In genomic region chr6:25481267-25481666, GRCh38 we compare ENCODE assay signal across 24 cellular contexts.
"Had no signal": no experiment of that assay in that cellular context is flagged by ENCODE, and none has a peak within 500 bp of the region (broad histone marks: within the 10 kb centered on the region; RNA-seq: fewer than 3 reads in every experiment).

No MANE protein-coding gene starts in this region.

- H3K4me1 Mint-ChIP-seq: activated naive CD8-positive, alpha-beta T cell treated with anti-CD3 and anti-CD28 coated beads, Interleukin-2, amount 10 ng/mL, durations not matched to agents 7 days and 5 days had no signal

- H3K9me3 Mint-ChIP-seq: activated naive CD8-positive, alpha-beta T cell treated with anti-CD3 and anti-CD28 coated beads, Interleukin-2, amount 10 ng/mL, durations not matched to agents 7 days and 5 days; T-helper 1 cell treated with Interleukin-12 subunit alpha and Interleukin-12 subunit beta and Interleukin-4 antibody, amounts not matched to agents 30 μg/mL and 1 μg/mL, for 36 hours had no signal

- ATAC-seq: activated CD4-positive, CD25-positive, alpha-beta regulatory T cell treated with anti-CD3 and anti-CD28 coated beads, Interleukin-2, amount 50 U/mL, for 24 hours; activated CD8-positive, alpha-beta T cell treated with anti-CD3 and anti-CD28 coated beads, Interleukin-2, amount 10 ng/mL, durations not matched to agents 7 days and 5 days had no signal

- H3K27ac Mint-ChIP-seq: activated CD8-positive, alpha-beta T cell treated with anti-CD3 and anti-CD28 coated beads, Interleukin-2, amount 10 ng/mL, durations not matched to agents 7 days and 5 days; activated naive CD8-positive, alpha-beta T cell treated with anti-CD3 and anti-CD28 coated beads, Interleukin-2, amount 10 ng/mL, durations not matched to agents 7 days and 5 days; T-helper 1 cell treated with Interleukin-12 subunit alpha and Interleukin-12 subunit beta and Interleukin-4 antibody, amounts not matched to agents 30 μg/mL and 1 μg/mL, for 36 hours had no signal

- DNase-seq: activated CD4-positive, alpha-beta T cell treated with anti-CD3 and anti-CD28 coated beads for 4 hours; activated CD8-positive, alpha-beta memory T cell treated with anti-CD3 and anti-CD28 coated beads, Interleukin-2, amount 50 U/mL, for 48 hours; activated CD8-positive, alpha-beta T cell treated with anti-CD3 and anti-CD28 coated beads, Interleukin-2, amount 10 ng/mL, durations not matched to agents 7 days and 5 days; activated naive CD4-positive, alpha-beta T cell treated with anti-CD3 and anti-CD28 coated beads, Interleukin-2, amount 50 U/mL, for 16 hours; activated naive CD8-positive, alpha-beta T cell treated with anti-CD3 and anti-CD28 coated beads, Interleukin-2, amount 10 ng/mL, durations not matched to agents 7 days and 5 days; activated T-cell treated with anti-CD3 and anti-CD28 coated beads, Interleukin-2, amount 50 U/mL, for 1 hour; adrenal gland; anterior cingulate cortex; cerebellar nuclear complex; NCI-H1092; NCI-H1417 treated with DMSO at 0.1 percent for 48 hours; NCI-H1694; NCI-H2029; NCI-H2107; NCI-H510A treated with DMSO at 0.1 percent for 48 hours; NCI-H774; NK-92 treated with Interleukin-12 subunit alpha and Interleukin-12 subunit beta, amount 100 ng/mL, for 24 hours; Peyer's patch; SHP77 treated with DMSO at 0.1 percent for 48 hours; T-helper 9 cell; WERI-Rb-1 had no signal

- H3K27me3 Mint-ChIP-seq: activated naive CD8-positive, alpha-beta T cell treated with anti-CD3 and anti-CD28 coated beads, Interleukin-2, amount 10 ng/mL, durations not matched to agents 7 days and 5 days had no signal

- FAIRE-seq: colon had no signal

- H3K4me3 Mint-ChIP-seq: activated CD8-positive, alpha-beta T cell treated with anti-CD3 and anti-CD28 coated beads, Interleukin-2, amount 10 ng/mL, durations not matched to agents 7 days and 5 days; activated naive CD8-positive, alpha-beta T cell treated with anti-CD3 and anti-CD28 coated beads, Interleukin-2, amount 10 ng/mL, durations not matched to agents 7 days and 5 days; T-helper 1 cell treated with Interleukin-12 subunit alpha and Interleukin-12 subunit beta and Interleukin-4 antibody, amounts not matched to agents 30 μg/mL and 1 μg/mL, for 36 hours had no signal
